Comparison of ENCODE assay signal across 16 cellular contexts in the genomic region with DNA sequence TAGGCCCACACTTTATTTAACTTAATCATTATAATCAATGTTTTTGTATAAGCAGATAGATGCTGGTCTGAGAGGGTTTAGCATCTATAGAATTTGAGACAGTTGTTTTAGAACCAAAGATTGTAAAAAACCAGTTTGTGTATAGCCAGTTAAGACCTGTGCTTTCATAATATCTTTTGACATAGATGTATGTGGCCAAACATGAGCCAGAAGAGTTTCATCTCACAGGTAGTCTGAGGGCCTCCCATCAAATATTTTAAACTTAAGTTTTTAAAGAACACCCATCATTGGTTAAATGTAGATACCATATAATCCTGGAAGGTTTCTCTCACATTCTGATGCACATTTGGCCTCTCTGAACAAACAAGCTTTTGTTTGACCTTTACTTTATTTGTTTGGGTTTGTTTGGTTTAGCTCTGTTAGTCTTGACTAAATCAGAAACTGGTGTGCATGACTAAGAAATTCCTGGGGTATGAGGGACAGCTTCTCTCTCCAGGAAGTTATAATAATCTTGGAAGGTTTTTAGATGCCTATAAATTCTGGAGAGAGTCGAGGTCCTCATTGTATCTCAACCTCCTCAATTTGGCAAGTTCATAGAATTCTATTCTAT. TPM values are rescaled to one million over a fixed set of nuclear protein-coding genes. Genes with fewer than 3 reads are reported as not detected.
A peak's percentile ranks its signal among the peaks of the same experiment; 100 is the strongest.
DNase-seq lines count a peak whose midpoint lies in the region; ATAC-seq, FAIRE-seq and TF ChIP-seq lines count a peak whose summit lies in the region.
"Had no signal": no experiment of that assay in that cellular context is flagged by ENCODE, and none has a peak within 500 bp of the region (broad histone marks: within the 10 kb centered on the region; RNA-seq: fewer than 3 reads in every experiment).

No MANE protein-coding gene starts in this region.

- H4K5ac ChIP-seq in IMR-90 (ENCODE audit: low read depth, low read length): no peak overlapping the region

- no peak overlapping the region for H2BK120ac ChIP-seq in IMR-90 (ENCODE audit: low read depth, low read length)

- peak overlapping the region; percentile 5 for H2BK5ac ChIP-seq in IMR-90 (ENCODE audit: low read depth, low read length, poor library complexity, severe bottlenecking)

- DNase-seq in Caki2 (ENCODE audit: low read depth): peak; percentile 17
- DNase-seq in IMR-90: peak; percentile 91
- peak; percentile 67 for DNase-seq in epithelial cell of esophagus (ENCODE audit: low read depth)
- DNase-seq in pancreas: no peak
- no peak for DNase-seq in activated CD4-positive, alpha-beta T cell treated with anti-CD3 and anti-CD28 coated beads for 1 hour
- DNase-seq in activated CD4-positive, alpha-beta memory T cell treated with anti-CD3 and anti-CD28 coated beads for 36 hours: no peak
- no peak for DNase-seq in activated T-cell treated with anti-CD3 and anti-CD28 coated beads for 4 hours
- no peak for DNase-seq in effector memory CD8-positive, alpha-beta T cell
- DNase-seq: activated CD8-positive, alpha-beta memory T cell treated with anti-CD3 and anti-CD28 coated beads, Interleukin-2, amount 50 U/mL, for 4 hours; anterior cingulate cortex; COR-L47; KG1; kidney; naive thymus-derived CD8-positive, alpha-beta T cell; stimulated activated CD4-positive, alpha-beta T cell treated with anti-CD3 and anti-CD28 coated beads, Interleukin-15, amount 100 ng/mL, for 24 hours had no signal

- H3K36me3 ChIP-seq in IMR-90 (ENCODE audit: control insufficient read depth, insufficient read depth, low read length) (no peaks in the 10 kb centered on the region), pancreas (no peaks in the 10 kb centered on the region)

- no peaks in the 10 kb centered on the region for H3K9me3 ChIP-seq in IMR-90 (ENCODE audit: control insufficient read depth, insufficient read depth, low read length)
- no peaks in the 10 kb centered on the region for H3K9me3 ChIP-seq in pancreas

- H3K14ac ChIP-seq in IMR-90 (replicated peaks; ENCODE audit: low read depth, low read length): no peak overlapping the region

- H4K8ac ChIP-seq in IMR-90 (ENCODE audit: low read depth in 2 of 2, low read length in 2 of 2): no peak overlapping the region

- TF ChIP-seq POLR2A in IMR-90 (IDR thresholded peaks at IDR 0.05; ENCODE audit: low read depth, low read length): no peak

- H2BK20ac ChIP-seq in IMR-90 (ENCODE audit: low read depth, low read length): no peak overlapping the region

- H3K56ac ChIP-seq in IMR-90 (ENCODE audit: extremely low read depth, insufficient read depth, low read length): no peak overlapping the region

- H2AK9ac ChIP-seq in IMR-90 (replicated peaks; ENCODE audit: low read depth, low read length, poor library complexity): no peak overlapping the region

- peak overlapping the region; percentile 72; the same call in 1 of the 2 replicates for H3K4me2 ChIP-seq in IMR-90 (ENCODE audit: low read depth, low read length)
- H3K4me2 ChIP-seq: GM23338 had no signal

- peak; percentile 90 for ATAC-seq in IMR-90 (ENCODE audit: low read depth)
- peak; percentile 31 to 72 (median 50) for ATAC-seq in pancreas
- no peak for ATAC-seq in effector memory CD8-positive, alpha-beta T cell (replicated peaks)
- ATAC-seq: GM23338; naive thymus-derived CD8-positive, alpha-beta T cell had no signal

- H3K18ac ChIP-seq in IMR-90 (ENCODE audit: low read depth, low read length): no peak overlapping the region

- no peak overlapping the region for H2AFZ ChIP-seq in IMR-90 (replicated peaks; ENCODE audit: low read length, poor library complexity)
- H2AFZ ChIP-seq: GM23338 had no signal

- H3K4me3 ChIP-seq in IMR-90 (ENCODE audit: insufficient read depth, low read depth, low read length) (no peak overlapping the region), epithelial cell of esophagus (ENCODE audit: low read length) (no peak overlapping the region), pancreas (no peak overlapping the region)
- H3K4me3 ChIP-seq: GM23338 had no signal

- no peak overlapping the region for H3K23ac ChIP-seq in IMR-90 (ENCODE audit: low read depth, low read length)

- CTCF ChIA-PET in IMR-90 (lab: Yijun Ruan, JAX): interaction anchor here (1.0 to 1.6 kb wide), 3 partner anchors 14 to 260 kb away, joined by 3 to 6 read pairs (median 4); a partner anchor contains a TSS
- CTCF ChIA-PET in activated CD4-positive, alpha-beta memory T cell treated with anti-CD3 and anti-CD28 coated beads for 36 hours (lab: Charles Lee): interaction anchor here (1.2 to 3.3 kb wide), 2 partner anchors 14 to 391 kb away, joined by 4 to 10 read pairs; no protein-coding TSS in a partner anchor

- no peak overlapping the region for H3K4me3 Mint-ChIP-seq in activated CD4-positive, alpha-beta memory T cell treated with anti-CD3 and anti-CD28 coated beads for 36 hours
- no peak overlapping the region for H3K4me3 Mint-ChIP-seq in effector memory CD8-positive, alpha-beta T cell
- H3K4me3 Mint-ChIP-seq: GM23338; naive thymus-derived CD8-positive, alpha-beta T cell had no signal

- H3K4me1 Mint-ChIP-seq in activated CD4-positive, alpha-beta memory T cell treated with anti-CD3 and anti-CD28 coated beads for 36 hours (ENCODE audit: low read depth): no peaks in the 10 kb centered on the region
- H3K4me1 Mint-ChIP-seq in effector memory CD8-positive, alpha-beta T cell (ENCODE audit: low read depth in 2 of 2): peaks cover 0 to 3% of the 10 kb centered on the region in 2 donors
- H3K4me1 Mint-ChIP-seq: GM23338 had no signal

- H3K27ac Mint-ChIP-seq in activated CD4-positive, alpha-beta memory T cell treated with anti-CD3 and anti-CD28 coated beads for 36 hours: no peak overlapping the region
- no peak overlapping the region for H3K27ac Mint-ChIP-seq in effector memory CD8-positive, alpha-beta T cell
- H3K27ac Mint-ChIP-seq: GM23338; naive thymus-derived CD8-positive, alpha-beta T cell had no signal

- no peak overlapping the region for H2BK15ac ChIP-seq in IMR-90 (ENCODE audit: low read depth, low read length)

- no peaks in the 10 kb centered on the region for H3K27me3 Mint-ChIP-seq in activated CD4-positive, alpha-beta memory T cell treated with anti-CD3 and anti-CD28 coated beads for 36 hours
- no peaks in the 10 kb centered on the region for H3K27me3 Mint-ChIP-seq in effector memory CD8-positive, alpha-beta T cell
- H3K27me3 Mint-ChIP-seq: naive thymus-derived CD8-positive, alpha-beta T cell had no signal

- in situ Hi-C loops in Caki2 (cut with HindIII; ENCODE audit: low pct_unique_long_range_greater_than_20kb, low sequenced_read_pairs): no loop called here
- in situ Hi-C loops in IMR-90 (cut with MboI; ENCODE audit: low sequenced_read_pairs): no loop called here

- POLR2A ChIA-PET in IMR-90 (lab: Charles Lee; ENCODE audit: unreplicated experiment): no interaction called here
- POLR2A ChIA-PET in activated CD4-positive, alpha-beta memory T cell treated with anti-CD3 and anti-CD28 coated beads for 36 hours (lab: Charles Lee): no interaction called here

- H4K91ac ChIP-seq in IMR-90 (ENCODE audit: insufficient read depth, low read depth, low read length): no peak overlapping the region

- H3K27me3 ChIP-seq in IMR-90 (ENCODE audit: control insufficient read depth, insufficient read depth, low read length) (no peaks in the 10 kb centered on the region), pancreas (no peaks in the 10 kb centered on the region)

- no peaks in the 10 kb centered on the region for H3K36me3 Mint-ChIP-seq in activated CD4-positive, alpha-beta memory T cell treated with anti-CD3 and anti-CD28 coated beads for 36 hours
- no peaks in the 10 kb centered on the region for H3K36me3 Mint-ChIP-seq in effector memory CD8-positive, alpha-beta T cell (ENCODE audit: insufficient read depth)

- WGBS in IMR-90 (ENCODE audit: extremely low coverage in 2 of 2, insufficient read length in 1 of 2), 2 experiments: no CpG with 5 or more reads among the region's 1 CpG
- WGBS in pancreas, 2 donors: 17 to 22% methylated on average over 1 of the region's 1 CpG

- dilution Hi-C loops in IMR-90 (cut with HindIII; ENCODE audit: low sequenced_read_pairs, unreplicated experiment): no loop called here

- peaks cover 4% of the 10 kb centered on the region; the same call in 1 of the 2 replicates for H3K9me1 ChIP-seq in IMR-90 (ENCODE audit: insufficient read depth, low read length)

- no peak overlapping the region for H3K9ac ChIP-seq in IMR-90 (ENCODE audit: low read depth, low read length)

- H3K79me1 ChIP-seq in IMR-90 (ENCODE audit: low read depth in 1 of 2, low read length in 2 of 2): peaks cover 2 to 4% of the 10 kb centered on the region in 2 experiments; a peak in 1 of 4 replicates

- no peaks in the 10 kb centered on the region for H4K20me1 ChIP-seq in IMR-90 (ENCODE audit: insufficient read depth, low read length)

- H3K27ac ChIP-seq in IMR-90 (ENCODE audit: insufficient read depth, low read length): no peak overlapping the region
- H3K27ac ChIP-seq in pancreas: no peak overlapping the region

- TF ChIP-seq CTCF in IMR-90 (conservative IDR thresholded peaks at IDR 0.05; ENCODE audit: low read depth, low read length) (no peak), epithelial cell of esophagus (IDR thresholded peaks at IDR 0.05; ENCODE audit: insufficient read depth, low read depth, low read length, missing control alignments) (no peak), pancreas (IDR thresholded peaks at IDR 0.05) (no peak)

- TF ChIP-seq RAD21 in IMR-90 (IDR thresholded peaks at IDR 0.05; ENCODE audit: low read length): no peak

- FAIRE-seq in pancreas (lab: Jason Lieb, UNC): no peak
- FAIRE-seq: kidney had no signal

- H3K4me1 ChIP-seq in IMR-90 (ENCODE audit: control insufficient read depth, insufficient read depth, low read length) (peaks cover 4% of the 10 kb centered on the region; the same call in 1 of the 2 replicates), pancreas (no peaks in the 10 kb centered on the region)

- no peaks in the 10 kb centered on the region for H3K9me3 Mint-ChIP-seq in activated CD4-positive, alpha-beta memory T cell treated with anti-CD3 and anti-CD28 coated beads for 36 hours
- no peaks in the 10 kb centered on the region for H3K9me3 Mint-ChIP-seq in effector memory CD8-positive, alpha-beta T cell
- H3K9me3 Mint-ChIP-seq: GM23338 had no signal

- H2AK5ac ChIP-seq in IMR-90 (ENCODE audit: low read depth, low read length): no peak overlapping the region

- no peak overlapping the region for H3K4ac ChIP-seq in IMR-90 (ENCODE audit: low read depth, low read length)

- intact Hi-C loops in IMR-90 (cut with micrococcal nuclease): no loop called here
- intact Hi-C loops in pancreas (cut with DNase I): no loop called here
- intact Hi-C loops in activated CD4-positive, alpha-beta memory T cell treated with anti-CD3 and anti-CD28 coated beads for 36 hours (cut with micrococcal nuclease): no loop called here

- BruUV-seq in IMR-90 (replicated peaks; lab: Mats Ljungman, UMichigan): no TSS peak

RNA-seq across cellular contexts. Expression of a gene that starts 58.0 kb away (rescaled TPM):
- not detected in 2 replicates for total RNA-seq in Caki2 (2014; rRNA removed; shearing (Covaris generic); ENCODE audit: low replicate concordance)
- 37.1 and 47.8 TPM in 2 replicates for total RNA-seq in IMR-90 (2012; rRNA removed)
- polyA plus RNA-seq in IMR-90 (2012; rRNA removed): 19.4 and 22.8 TPM in 2 replicates
- 7.1 and 11.5 TPM in 2 replicates for polyA plus RNA-seq in IMR-90 (2012; cell fraction: cytosol; rRNA removed)
- 2.3 and 6.7 TPM in 2 replicates for polyA plus RNA-seq in IMR-90 (2012; cell fraction: nucleus; rRNA removed; ENCODE audit: low replicate concordance)
- total RNA-seq in pancreas: 1 to 10 TPM in 3 of 6 donors, under 1 TPM in 3; 0.32 to 5.1 (median 1.3) TPM
- polyA plus RNA-seq in pancreas: 1 to 10 TPM in 1 of 2 donors, under 1 TPM in 1; 0.57 to 7.3 TPM
- under 1 TPM; 0.34 to 0.78 TPM for total RNA-seq in activated CD4-positive, alpha-beta memory T cell treated with anti-CD3 and anti-CD28 coated beads for 36 hours
- polyA plus RNA-seq: naive thymus-derived CD8-positive, alpha-beta T cell had no signal

Comparison
In these comparisons a context has a peak if more than half of its experiments do, and no peak if none do; other contexts are left out.
1. DNase-seq: peak in Caki2 (single experiment), IMR-90 (single experiment) and epithelial cell of esophagus (single experiment); none in pancreas (0 of 6), activated CD4-positive, alpha-beta T cell treated with anti-CD3 and anti-CD28 coated beads for 1 hour (single experiment), activated CD4-positive, alpha-beta memory T cell treated with anti-CD3 and anti-CD28 coated beads for 36 hours (single experiment), activated T-cell treated with anti-CD3 and anti-CD28 coated beads for 4 hours (single experiment) and effector memory CD8-positive, alpha-beta T cell (0 of 3).